ENCODE assay signal across 9 cellular contexts in the genomic region with DNA sequence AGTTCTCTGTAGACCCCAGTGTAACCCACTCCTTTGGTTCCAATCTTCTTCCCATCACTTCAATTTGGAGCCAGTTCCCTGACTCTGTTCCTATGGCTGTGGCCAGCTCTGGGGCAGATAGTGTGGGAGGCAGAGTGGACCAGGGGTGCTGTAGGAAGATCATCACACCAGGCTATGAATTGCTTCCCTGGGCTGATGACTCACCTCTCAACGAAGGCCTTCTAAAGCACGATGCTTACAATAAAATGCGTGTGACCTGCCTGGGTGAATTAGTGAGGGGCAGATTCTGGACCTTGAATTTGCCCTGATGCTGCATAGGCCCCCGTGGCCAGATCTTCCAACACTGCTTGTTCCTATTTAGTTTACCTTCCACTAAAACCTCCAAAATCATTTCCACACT.
"Had no signal": no experiment of that assay in that cellular context is flagged by ENCODE, and none has a peak within 500 bp of the region (broad histone marks: within the 10 kb centered on the region; RNA-seq: fewer than 3 reads in every experiment).

No MANE protein-coding gene starts in this region.

- ATAC-seq: left ventricle myocardium superior; natural killer cell treated with Interleukin-12 subunit alpha and Interleukin-12 subunit beta and Interleukin-15 and Interleukin-18, amount 100 ng/mL, for 72 hours had no signal

- DNase-seq: activated CD4-positive, alpha-beta T cell treated with anti-CD3 and anti-CD28 coated beads, Interleukin-2, amount 10 ng/mL, durations not matched to agents 7 days and 5 days; activated CD8-positive, alpha-beta memory T cell treated with anti-CD3 and anti-CD28 coated beads, Interleukin-2, amount 50 U/mL, for 48 hours; activated gamma-delta T cell treated with Interleukin-2 at 50 U/mL for 16 hours; dorsolateral prefrontal cortex; left ventricle myocardium superior; stimulated activated CD4-positive, alpha-beta T cell treated with anti-CD3 and anti-CD28 coated beads, Interleukin-15, amount 100 ng/mL, for 24 hours; stimulated activated CD4-positive, alpha-beta T cell treated with anti-CD3 and anti-CD28 coated beads, Interleukin-4, amount 100 ng/mL, for 1 hour; stimulated activated naive CD4-positive, alpha-beta T cell had no signal
